In genomic region chr12:64222011-64222765, GRCh38 we compare ENCODE assay signal across 8 cellular contexts.
DNase-seq lines count a peak whose midpoint lies in the region; ATAC-seq and TF ChIP-seq lines count a peak whose summit lies in the region.

TSS of gene KICS2 (minus strand) at chr12:64222296. CDS start at chr12:64222237, 59 bp downstream.

- H3K27ac ChIP-seq in caudate nucleus (ENCODE audit: low read depth, low read length): peak within 1 kb of the TSS; percentile 96

- DNase-seq in AG09319 (ENCODE audit: extremely low read depth, low read depth) (peak; percentile 75), NCI-H226 (peak; percentile 95), caudate nucleus (lab: John Stamatoyannopoulos, UW) (peak; percentile 38 to 99 (median 89)), iris pigment epithelial cell (ENCODE audit: low read depth) (peak; percentile 97)
- DNase-seq in activated CD4-positive, CD25-positive, alpha-beta regulatory T cell (lab: John Stamatoyannopoulos, UW): peak; percentile 75 to 87 (median 82)
- peak; percentile 84 to 86 for DNase-seq in stimulated activated CD4-positive, alpha-beta T cell treated with anti-CD3 and anti-CD28 coated beads, Interleukin-12 subunit alpha, Interleukin-12 subunit beta, amount 100 ng/mL, for 24 hours (ENCODE audit: low read depth in 2 of 2)

- ATAC-seq in GM19023 (IDR thresholded peaks at IDR 0.05; ENCODE audit: unreplicated experiment): peak; percentile 97
- peak; percentile 97 for ATAC-seq in HG03196 (IDR thresholded peaks at IDR 0.05; ENCODE audit: unreplicated experiment)

- no peak for TF ChIP-seq CTCF in AG09319 (IDR thresholded peaks at IDR 0.05; ENCODE audit: low read depth, low read length)

Comparison
In these comparisons a context has a peak if more than half of its experiments do, and no peak if none do; other contexts are left out.
1. Peak in every context shown above with its lines: DNase-seq, ATAC-seq and H3K27ac ChIP-seq.